8 cellular contexts compared by ENCODE assay signal in the genomic region with DNA sequence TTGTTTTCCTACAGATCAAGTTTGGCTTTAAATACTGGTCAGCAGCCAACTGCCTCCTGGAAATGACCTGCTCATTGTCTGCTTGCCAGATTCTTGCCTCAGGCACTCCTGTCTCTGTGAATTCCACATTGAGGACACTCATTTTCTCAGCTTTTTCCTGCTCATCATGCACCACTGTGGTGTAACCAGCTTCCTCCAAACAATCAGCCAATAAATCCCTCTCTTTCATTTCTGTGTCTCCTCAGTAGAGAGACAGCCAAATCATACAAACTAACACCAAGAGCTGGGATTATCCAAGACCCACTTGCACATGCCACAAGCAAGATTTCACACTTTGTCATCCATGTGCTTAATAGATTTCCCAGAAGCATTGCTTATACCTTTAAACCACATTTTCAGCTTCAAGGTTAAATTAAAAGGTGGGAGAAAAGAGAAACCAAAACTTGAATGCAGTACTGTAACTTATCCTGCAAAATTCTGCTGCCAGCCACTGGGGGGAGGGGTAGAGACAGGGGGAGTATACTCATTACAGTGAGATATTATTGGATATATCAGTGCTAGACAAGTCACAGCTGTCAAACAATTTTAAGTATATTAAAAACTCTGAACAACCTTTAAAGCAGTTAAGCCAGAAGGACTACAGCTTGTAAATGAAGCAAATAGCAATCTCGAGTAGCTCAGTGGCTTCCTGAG.
DNase-seq lines count a peak whose midpoint lies in the region; ATAC-seq and TF ChIP-seq lines count a peak whose summit lies in the region.

No MANE protein-coding gene starts in this region.

- peak; percentile 30 for TF ChIP-seq CTCF in type B pancreatic cell (conservative IDR thresholded peaks at IDR 0.05)

- H3K4me3 ChIP-seq in mucosa of rectum (ENCODE audit: low read length in 2 of 2), result peak overlapping the region; percentile 42 to 45

- no peaks in the 10 kb centered on the region for H3K27me3 Mint-ChIP-seq in T-helper 2 cell treated with Interferon-gamma antibody and Interleukin-4, amounts not matched to agents 5 μg/mL and 100 μg/mL, for 36 hours (ENCODE audit: low read depth)
- no peaks in the 10 kb centered on the region for H3K27me3 Mint-ChIP-seq in effector memory CD8-positive, alpha-beta T cell
- no peaks in the 10 kb centered on the region for H3K27me3 Mint-ChIP-seq in type B pancreatic cell

- H3K27ac ChIP-seq in mucosa of rectum (ENCODE audit: low read depth in 2 of 2, low read length in 2 of 2), result peak overlapping the region; percentile 59 to 64

- peaks cover 0 to 2% of the 10 kb centered on the region in 2 donors for H3K36me3 ChIP-seq in mucosa of rectum (ENCODE audit: control insufficient read depth in 2 of 2, insufficient read depth in 2 of 2, low read length in 2 of 2)

- peak overlapping the region in 1 of 2 donors; percentile 23 for H3K9ac ChIP-seq in mucosa of rectum (ENCODE audit: low read depth in 1 of 2, low read length in 2 of 2)

- peaks cover 27 to 28% of the 10 kb centered on the region in 2 donors for H3K4me1 ChIP-seq in mucosa of rectum (ENCODE audit: control insufficient read depth in 2 of 2, insufficient read depth in 2 of 2, low read length in 2 of 2)

- H3K9me3 ChIP-seq in mucosa of rectum (ENCODE audit: control insufficient read depth in 2 of 2, low read length in 2 of 2), result no peaks in the 10 kb centered on the region

- DNase-seq in DMS 273 (lab: John Stamatoyannopoulos, UW; ENCODE audit: unreplicated experiment) (peak; percentile 57), DMS 273 treated with DMSO at 0.1 percent for 48 hours (lab: John Stamatoyannopoulos, UW) (no peak), type B pancreatic cell (ENCODE audit: extremely low spot score, unreplicated experiment) (no peak)
- peak; percentile 11 for DNase-seq in T-helper 2 cell treated with Interferon-gamma antibody and Interleukin-4, amounts not matched to agents 5 μg/mL and 100 μg/mL, for 36 hours (ENCODE audit: low spot score)
- peak in 1 of 3 experiments; percentile 2 for DNase-seq in effector memory CD8-positive, alpha-beta T cell

- ATAC-seq in HG03439 (IDR thresholded peaks at IDR 0.05; ENCODE audit: unreplicated experiment) (peak; percentile 62), GM21360 (IDR thresholded peaks at IDR 0.05; ENCODE audit: unreplicated experiment) (no peak)
- peak; percentile 78 for ATAC-seq in effector memory CD8-positive, alpha-beta T cell (replicated peaks)

- peak overlapping the region; percentile 73 for H3K4me3 Mint-ChIP-seq in T-helper 2 cell treated with Interferon-gamma antibody and Interleukin-4, amounts not matched to agents 5 μg/mL and 100 μg/mL, for 36 hours
- H3K4me3 Mint-ChIP-seq in effector memory CD8-positive, alpha-beta T cell, result peak overlapping the region; percentile 60 to 62
- peak overlapping the region; percentile 61 for H3K4me3 Mint-ChIP-seq in type B pancreatic cell

- H3K4me1 Mint-ChIP-seq in T-helper 2 cell treated with Interferon-gamma antibody and Interleukin-4, amounts not matched to agents 5 μg/mL and 100 μg/mL, for 36 hours (ENCODE audit: low read depth), result peaks cover 53% of the 10 kb centered on the region
- peaks cover 44 to 56% of the 10 kb centered on the region in 2 donors for H3K4me1 Mint-ChIP-seq in effector memory CD8-positive, alpha-beta T cell (ENCODE audit: low read depth in 2 of 2)
- peaks cover 27% of the 10 kb centered on the region for H3K4me1 Mint-ChIP-seq in type B pancreatic cell (ENCODE audit: unreplicated experiment)

- no peaks in the 10 kb centered on the region for H3K9me3 Mint-ChIP-seq in T-helper 2 cell treated with Interferon-gamma antibody and Interleukin-4, amounts not matched to agents 5 μg/mL and 100 μg/mL, for 36 hours
- no peaks in the 10 kb centered on the region for H3K9me3 Mint-ChIP-seq in effector memory CD8-positive, alpha-beta T cell
- H3K9me3 Mint-ChIP-seq in type B pancreatic cell, result peaks cover 5% of the 10 kb centered on the region

- H3K36me3 Mint-ChIP-seq in T-helper 2 cell treated with Interferon-gamma antibody and Interleukin-4, amounts not matched to agents 5 μg/mL and 100 μg/mL, for 36 hours (ENCODE audit: low read depth), result peaks cover 9% of the 10 kb centered on the region
- peaks cover 9% of the 10 kb centered on the region for H3K36me3 Mint-ChIP-seq in effector memory CD8-positive, alpha-beta T cell (ENCODE audit: insufficient read depth)
- peaks cover 23% of the 10 kb centered on the region for H3K36me3 Mint-ChIP-seq in type B pancreatic cell

- no peaks in the 10 kb centered on the region for H3K27me3 ChIP-seq in mucosa of rectum (ENCODE audit: control insufficient read depth in 2 of 2, insufficient read depth in 2 of 2, low read length in 2 of 2)

- peak overlapping the region; percentile 69 for H3K27ac Mint-ChIP-seq in T-helper 2 cell treated with Interferon-gamma antibody and Interleukin-4, amounts not matched to agents 5 μg/mL and 100 μg/mL, for 36 hours
- peak overlapping the region; percentile 58 to 85 for H3K27ac Mint-ChIP-seq in effector memory CD8-positive, alpha-beta T cell
- H3K27ac Mint-ChIP-seq in type B pancreatic cell, result peak overlapping the region; percentile 91

Comparison
In these comparisons a context has a peak if more than half of its experiments do, and no peak if none do; other contexts are left out.
1. DNase-seq: peak in DMS 273 (single experiment) and T-helper 2 cell treated with Interferon-gamma antibody and Interleukin-4, amounts not matched to agents 5 μg/mL and 100 μg/mL, for 36 hours (single experiment); none in DMS 273 treated with DMSO at 0.1 percent for 48 hours (single experiment) and type B pancreatic cell (single experiment).
2. Peak in every context shown above with its lines, with median percentiles within 50 percentile points of each other: H3K27ac Mint-ChIP-seq and H3K4me3 Mint-ChIP-seq.